In genomic region chr4:109266891-109267290, GRCh38 we compare ENCODE assay signal across 21 cellular contexts.
"Had no signal": no experiment of that assay in that cellular context is flagged by ENCODE, and none has a peak within 500 bp of the region (broad histone marks: within the 10 kb centered on the region; RNA-seq: fewer than 3 reads in every experiment).

No MANE protein-coding gene starts in this region.

- H3K36me3 ChIP-seq: MG63, SJSA1 had no signal

- H3K27ac ChIP-seq: SJSA1, SK-N-MC had no signal

- H3K4me3 ChIP-seq: K562, MG63, SJSA1, SK-N-MC had no signal

- H3K4me3 Mint-ChIP-seq: IgD-negative memory B cell; T-helper 1 cell treated with Interleukin-12 subunit alpha and Interleukin-12 subunit beta and Interleukin-4 antibody, amounts not matched to agents 30 μg/mL and 1 μg/mL, for 36 hours had no signal

- H3K27me3 Mint-ChIP-seq: IgD-negative memory B cell had no signal

- H3K9me3 Mint-ChIP-seq: IgD-negative memory B cell; T-helper 1 cell treated with Interleukin-12 subunit alpha and Interleukin-12 subunit beta and Interleukin-4 antibody, amounts not matched to agents 30 μg/mL and 1 μg/mL, for 36 hours had no signal

- H3K4me1 ChIP-seq: SJSA1 had no signal

- H3K27ac Mint-ChIP-seq: IgD-negative memory B cell; T-helper 1 cell treated with Interleukin-12 subunit alpha and Interleukin-12 subunit beta and Interleukin-4 antibody, amounts not matched to agents 30 μg/mL and 1 μg/mL, for 36 hours had no signal

- DNase-seq: MG63, NCI-H1048, NCI-H1105, NCI-H1417, NCI-H146, NCI-H1694 treated with DMSO at 0.1 percent for 48 hours, NCI-H1930, NCI-H2081, NCI-H2107, NCI-H2227 treated with DMSO at 0.1 percent for 48 hours, NCI-H524 treated with DMSO at 0.1 percent for 48 hours, NCI-H69, NCI-H774, Right ventricle myocardium superior, RPMI8226, SIG-M5 had no signal

- H3K36me3 Mint-ChIP-seq: IgD-negative memory B cell had no signal

- H3K27me3 ChIP-seq: MG63 had no signal

- H3K9me3 ChIP-seq: MG63, SJSA1 had no signal

- ATAC-seq: K562 had no signal
